In the genomic region with DNA sequence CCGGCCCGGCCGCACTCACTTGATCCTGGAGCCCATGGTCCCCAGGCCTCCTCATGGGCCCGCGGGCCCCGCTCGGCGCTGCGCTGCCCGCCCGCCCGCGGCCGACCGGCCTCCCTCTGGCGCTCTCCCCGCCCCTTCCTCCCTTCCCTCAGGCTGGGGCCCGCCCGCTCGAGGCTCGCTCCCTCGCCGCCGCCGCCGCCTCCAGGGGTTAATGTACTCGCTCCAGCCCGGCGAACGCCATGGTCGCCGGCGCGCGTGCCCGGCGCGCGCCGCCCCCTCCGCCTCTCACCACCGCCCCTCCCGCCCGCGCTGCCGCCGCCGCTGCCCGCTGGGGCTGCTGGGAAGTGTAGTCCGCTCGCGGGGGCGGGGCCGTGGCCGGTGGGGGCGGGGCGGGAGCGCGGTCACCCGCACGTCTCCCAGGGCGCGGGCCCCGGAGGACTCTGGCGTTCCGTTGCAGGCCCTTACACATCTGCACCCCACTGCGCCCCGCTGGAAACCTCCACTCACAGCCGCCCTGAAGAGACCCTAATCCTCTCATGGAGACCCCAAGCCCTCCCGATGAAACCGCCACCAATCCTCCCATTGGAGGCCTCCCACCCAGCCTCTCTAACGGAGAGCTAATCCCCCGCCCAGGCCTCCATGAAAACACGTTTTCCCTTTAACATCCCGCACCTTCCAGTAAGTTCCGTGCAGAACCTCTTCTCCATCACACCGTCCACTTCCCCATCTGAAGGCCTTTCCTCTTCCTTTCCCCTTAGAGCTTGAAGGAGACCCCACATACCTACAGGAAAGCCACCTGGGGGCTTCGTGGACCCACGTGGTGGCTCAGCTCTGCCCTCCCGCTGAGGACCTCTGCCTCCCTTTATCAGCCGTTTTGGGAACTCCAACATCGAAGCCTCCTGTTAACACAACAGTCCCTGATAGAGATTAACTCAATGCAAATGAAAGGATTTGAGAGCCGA, we compare ENCODE assay signal across 8 cellular contexts. TPM values are rescaled to one million over a fixed set of nuclear protein-coding genes. Genes with fewer than 3 reads are reported as not detected.
DNase-seq lines count a peak whose midpoint lies in the region; ATAC-seq and TF ChIP-seq lines count a peak whose summit lies in the region.

Gene DENND1A, minus strand, starts transcription at position 257 of the 962 bp plus-strand sequence. Its CDS starts 221 bp downstream, at position 36.

- POLR2A ChIA-PET in activated naive CD8-positive, alpha-beta T cell treated with anti-CD3 and anti-CD28 coated beads, Interleukin-2, amount 10 ng/mL, durations not matched to agents 7 days and 5 days (lab: Charles Lee) = interaction anchor here (0.5 to 0.8 kb wide), 2 partner anchors 23 to 292 kb away, joined by 3 read pairs; no protein-coding TSS in a partner anchor

- H3K4me1 Mint-ChIP-seq in HFFc6 (ENCODE audit: low read depth) = peaks cover 73% of the 10 kb centered on the region
- peaks cover 31% of the 10 kb centered on the region for H3K4me1 Mint-ChIP-seq in activated naive CD8-positive, alpha-beta T cell treated with anti-CD3 and anti-CD28 coated beads, Interleukin-2, amount 10 ng/mL, durations not matched to agents 7 days and 5 days

- no peak for TF ChIP-seq CTCF in GM06990 (IDR thresholded peaks at IDR 0.05; ENCODE audit: insufficient read depth, low read length, poor library complexity, severe bottlenecking)
- no peak for TF ChIP-seq CTCF in HFFc6 (IDR thresholded peaks at IDR 0.05)
- no peak for TF ChIP-seq CTCF in NB4 (IDR thresholded peaks at IDR 0.05; ENCODE audit: low read depth, low read length)
- TF ChIP-seq CTCF in SU-DHL-6 (IDR thresholded peaks at IDR 0.05; ENCODE audit: insufficient read depth, low read length, poor library complexity, severe bottlenecking) = no peak
- TF ChIP-seq CTCF in parathyroid adenoma (IDR thresholded peaks at IDR 0.05) = no peak
- TF ChIP-seq CTCF in tibial artery (IDR thresholded peaks at IDR 0.05) = no peak

- H2AFZ ChIP-seq in SU-DHL-6 (ENCODE audit: low read depth, low read length, severe bottlenecking) (peak within 1 kb of the TSS; percentile 99), parathyroid adenoma (peak within 1 kb of the TSS; percentile 85)

- H3K9me3 ChIP-seq in SU-DHL-6 (ENCODE audit: insufficient read depth, low read length) = no peaks in the 10 kb centered on the region
- no peaks in the 10 kb centered on the region for H3K9me3 ChIP-seq in parathyroid adenoma (ENCODE audit: control insufficient read depth, low read length)
- no peaks in the 10 kb centered on the region for H3K9me3 ChIP-seq in tibial artery

- peak; percentile 34 for TF ChIP-seq POLR2A in NB4 (IDR thresholded peaks at IDR 0.05; ENCODE audit: extremely low read depth, insufficient read length)

- no peaks in the 10 kb centered on the region for H3K27me3 ChIP-seq in GM06990 (replicated peaks; ENCODE audit: control insufficient read depth, insufficient read depth, low read length)
- H3K27me3 ChIP-seq in SU-DHL-6 (ENCODE audit: low read length) = no peaks in the 10 kb centered on the region
- no peaks in the 10 kb centered on the region for H3K27me3 ChIP-seq in parathyroid adenoma (ENCODE audit: control insufficient read depth, insufficient read depth, low read length)
- peaks cover 0 to 5% of the 10 kb centered on the region in 2 donors for H3K27me3 ChIP-seq in tibial artery

- peak within 1 kb of the TSS; percentile 67 for H3K9ac ChIP-seq in SU-DHL-6 (ENCODE audit: low read length)
- no peak within 1 kb of the TSS for H3K9ac ChIP-seq in parathyroid adenoma

- H3K36me3 ChIP-seq in GM06990 (ENCODE audit: control insufficient read depth, insufficient read depth, low read length) (no peaks in the 10 kb centered on the region; the same call in 1 of the 2 replicates), SU-DHL-6 (ENCODE audit: low read length) (no peaks in the 10 kb centered on the region), parathyroid adenoma (ENCODE audit: control insufficient read depth, insufficient read depth, low read length) (no peaks in the 10 kb centered on the region), tibial artery (no peaks in the 10 kb centered on the region)

- peak; percentile 93 for ATAC-seq in activated naive CD8-positive, alpha-beta T cell treated with anti-CD3 and anti-CD28 coated beads, Interleukin-2, amount 10 ng/mL, durations not matched to agents 7 days and 5 days (ENCODE audit: low read depth)
- ATAC-seq in Right ventricle myocardium superior (ENCODE audit: poor library complexity) = peak; percentile 99

- H3K36me3 Mint-ChIP-seq in HFFc6 (ENCODE audit: low read depth) = no peaks in the 10 kb centered on the region
- H3K36me3 Mint-ChIP-seq in activated naive CD8-positive, alpha-beta T cell treated with anti-CD3 and anti-CD28 coated beads, Interleukin-2, amount 10 ng/mL, durations not matched to agents 7 days and 5 days = peaks cover 6% of the 10 kb centered on the region

- DNase-seq in GM06990 (ENCODE audit: extremely low read depth, insufficient read length) = peak; percentile 96
- DNase-seq in HFFc6 = peak; percentile 83
- DNase-seq in NB4 (ENCODE audit: low read depth) = peak; percentile 94
- DNase-seq in activated naive CD8-positive, alpha-beta T cell treated with anti-CD3 and anti-CD28 coated beads, Interleukin-2, amount 10 ng/mL, durations not matched to agents 7 days and 5 days = peak; percentile 93
- peak; percentile 96 for DNase-seq in Right ventricle myocardium superior
- DNase-seq in tibial artery = peak; percentile 91 to 93

- H3K27ac Mint-ChIP-seq in HFFc6 = peak within 1 kb of the TSS; percentile 86
- H3K27ac Mint-ChIP-seq in activated naive CD8-positive, alpha-beta T cell treated with anti-CD3 and anti-CD28 coated beads, Interleukin-2, amount 10 ng/mL, durations not matched to agents 7 days and 5 days = peak within 1 kb of the TSS; percentile 81

- H3K79me2 ChIP-seq in SU-DHL-6 (ENCODE audit: insufficient read depth, low read length) (0 out of 2 replicates have a peak, but pooled peaks cover 4% of the 10 kb centered on the region), parathyroid adenoma (no peaks in the 10 kb centered on the region)

- intact Hi-C loops in Right ventricle myocardium superior (cut with DNase I) (no loop called here), tibial artery (cut with DNase I; ENCODE audit: low total_unique reads) (loop anchor here (10.0 kb wide), 1 partner anchor 205 kb away; no protein-coding TSS in a partner anchor)

- H3K4me3 ChIP-seq in GM06990 (replicated peaks; ENCODE audit: low read depth, low read length) (peak within 1 kb of the TSS; percentile 72), NB4 (ENCODE audit: low read depth, low read length) (peak within 1 kb of the TSS; percentile 94), SU-DHL-6 (ENCODE audit: insufficient read depth, low read length, poor library complexity, severe bottlenecking) (peak within 1 kb of the TSS; percentile 70), parathyroid adenoma (ENCODE audit: low read depth, low read length) (peak within 1 kb of the TSS; percentile 56), tibial artery (peak within 1 kb of the TSS; percentile 62 to 64)

- H3K4me3 Mint-ChIP-seq in HFFc6 = peak within 1 kb of the TSS; percentile 90
- H3K4me3 Mint-ChIP-seq in activated naive CD8-positive, alpha-beta T cell treated with anti-CD3 and anti-CD28 coated beads, Interleukin-2, amount 10 ng/mL, durations not matched to agents 7 days and 5 days = peak within 1 kb of the TSS; percentile 85

- H3K27me3 Mint-ChIP-seq in HFFc6 (ENCODE audit: insufficient read depth) = no peaks in the 10 kb centered on the region; the same call in 1 of the 2 replicates
- H3K27me3 Mint-ChIP-seq in activated naive CD8-positive, alpha-beta T cell treated with anti-CD3 and anti-CD28 coated beads, Interleukin-2, amount 10 ng/mL, durations not matched to agents 7 days and 5 days = peaks cover 17% of the 10 kb centered on the region

- H3K4me2 ChIP-seq in SU-DHL-6 (ENCODE audit: low read depth, low read length, poor library complexity, severe bottlenecking) (peak within 1 kb of the TSS; percentile 90), parathyroid adenoma (ENCODE audit: low read length) (peak within 1 kb of the TSS; percentile 79)

- H3F3A ChIP-seq in SU-DHL-6 (ENCODE audit: insufficient read depth) = peaks cover 9% of the 10 kb centered on the region

- H3K9me2 ChIP-seq in SU-DHL-6 (replicated peaks; ENCODE audit: insufficient read depth, low read length) = no peaks in the 10 kb centered on the region

- H4K20me1 ChIP-seq in SU-DHL-6 (ENCODE audit: low read depth, low read length) = no peaks in the 10 kb centered on the region; the same call in 1 of the 2 replicates

- peaks cover 2% of the 10 kb centered on the region for H3K4me1 ChIP-seq in parathyroid adenoma
- peaks cover 0 to 20% (median 13%) of the 10 kb centered on the region in 4 donors for H3K4me1 ChIP-seq in tibial artery

- no peaks in the 10 kb centered on the region for H3K9me3 Mint-ChIP-seq in HFFc6
- no peaks in the 10 kb centered on the region for H3K9me3 Mint-ChIP-seq in activated naive CD8-positive, alpha-beta T cell treated with anti-CD3 and anti-CD28 coated beads, Interleukin-2, amount 10 ng/mL, durations not matched to agents 7 days and 5 days

- no peak within 1 kb of the TSS; the same call in 1 of the 2 replicates for H3K27ac ChIP-seq in SU-DHL-6 (ENCODE audit: low read depth, low read length)
- no peak within 1 kb of the TSS for H3K27ac ChIP-seq in parathyroid adenoma
- H3K27ac ChIP-seq in tibial artery = peak within 1 kb of the TSS; percentile 61

RNA-seq across cellular contexts. Expression of gene DENND1A, which starts in this region (rescaled TPM):
- total RNA-seq in HFFc6 (2021; fragmentation: NEBNext Ultra II Directional; extraction: Animal tissue kit (Norgen Biotek cat#: 25700)) = 10 to 100 TPM; 25.4 to 38.3 (median 30.3) TPM
- total RNA-seq in activated naive CD8-positive, alpha-beta T cell treated with anti-CD3 and anti-CD28 coated beads, Interleukin-2, amount 10 ng/mL, durations not matched to agents 7 days and 5 days = 10 to 100 TPM; 13.9 to 20.3 TPM
- total RNA-seq in Right ventricle myocardium superior = 12.6 TPM

Comparison
In these comparisons a context has a peak if more than half of its experiments do, and no peak if none do; other contexts are left out.
1. H3K27ac ChIP-seq: peak in tibial artery (2 of 2); none in SU-DHL-6 (single experiment) and parathyroid adenoma (single experiment).
2. Peak in every context shown above with its lines, with median percentiles within 50 percentile points of each other: DNase-seq and H3K4me3 ChIP-seq.